20 cellular contexts compared by ENCODE assay signal in genomic region chr10:74763934-74764591, GRCh38.
DNase-seq lines count a peak whose midpoint lies in the region; FAIRE-seq and TF ChIP-seq lines count a peak whose summit lies in the region.
"Had no signal": no experiment of that assay in that cellular context is flagged by ENCODE, and none has a peak within 500 bp of the region (broad histone marks: within the 10 kb centered on the region; RNA-seq: fewer than 3 reads in every experiment).

No MANE protein-coding gene starts in this region.

- H2BK15ac ChIP-seq in H1 (ENCODE audit: low read length) (no peak overlapping the region), neuronal stem cell (ENCODE audit: low read length) (no peak overlapping the region)

- no peak for TF ChIP-seq POLR2A in H1 (IDR thresholded peaks at IDR 0.05; ENCODE audit: control extremely low read depth in 1 of 2, low read depth in 2 of 2, low read length in 2 of 2)

- no peaks in the 10 kb centered on the region for H3K23me2 ChIP-seq in H1 (ENCODE audit: low read depth, low read length)

- H3K56ac ChIP-seq in H1 (replicated peaks; ENCODE audit: insufficient read length, low read depth, low read length): no peak overlapping the region

- TF ChIP-seq EP300 in H1 (IDR thresholded peaks at IDR 0.05; ENCODE audit: borderline replicate concordance in 1 of 2, low read depth in 2 of 2, low read length in 2 of 2): no peak

- no peak overlapping the region for H2AK5ac ChIP-seq in H1 (ENCODE audit: low read depth, low read length)
- no peak overlapping the region for H2AK5ac ChIP-seq in neuronal stem cell (ENCODE audit: low read depth, low read length)
- no peak overlapping the region for H2AK5ac ChIP-seq in trophoblast cell (ENCODE audit: low read length)

- H4K91ac ChIP-seq in H1 (replicated peaks; ENCODE audit: insufficient read length, low read length): no peak overlapping the region
- H4K91ac ChIP-seq in neuronal stem cell (ENCODE audit: low read depth, low read length, poor library complexity): no peak overlapping the region
- no peak overlapping the region for H4K91ac ChIP-seq in trophoblast cell (ENCODE audit: low read depth, low read length)

- no peak overlapping the region for H2BK5ac ChIP-seq in H1 (ENCODE audit: low read depth, low read length)
- no peak overlapping the region for H2BK5ac ChIP-seq in neuronal stem cell (ENCODE audit: low read length)
- H2BK5ac ChIP-seq in trophoblast cell (ENCODE audit: low read depth, low read length, poor library complexity): no peak overlapping the region

- POLR2A ChIA-PET in H1 (lab: Charles Lee; ENCODE audit: partially characterized antibody): no interaction called here
- POLR2A ChIA-PET in activated CD4-positive, alpha-beta memory T cell treated with anti-CD3 and anti-CD28 coated beads for 36 hours (lab: Charles Lee): no interaction called here

- H3K4me3 Mint-ChIP-seq in activated CD4-positive, alpha-beta memory T cell treated with anti-CD3 and anti-CD28 coated beads for 36 hours: no peak overlapping the region
- H3K4me3 Mint-ChIP-seq: CD4-positive, CD25-positive, alpha-beta regulatory T cell; CD8-positive, alpha-beta memory T cell; HFFc6 had no signal

- H3K18ac ChIP-seq in H1 (ENCODE audit: extremely low read depth, low read length) (no peak overlapping the region), neuronal stem cell (ENCODE audit: low read length) (no peak overlapping the region), trophoblast cell (ENCODE audit: low read length) (no peak overlapping the region)

- H3K9me3 ChIP-seq in H1 (ENCODE audit: insufficient read depth in 2 of 2, low read depth in 1 of 2, low read length in 1 of 2) (no peaks in the 10 kb centered on the region), neuronal stem cell (replicated peaks in 1 of 2; ENCODE audit: control insufficient read depth in 2 of 2, insufficient read depth in 1 of 2, low read depth in 1 of 2, low read length in 2 of 2) (no peaks in the 10 kb centered on the region), trophoblast cell (ENCODE audit: insufficient read depth, low read depth, low read length) (peaks cover 3% of the 10 kb centered on the region)
- H3K9me3 ChIP-seq: BE2C had no signal

- 85% methylated on average over 17 of the region's 17 CpGs; no CpG with 5 or more reads in 1 of the 2 experiments for WGBS in H1 (ENCODE audit: extremely low coverage in 1 of 2, insufficient coverage in 1 of 2, insufficient read length in 1 of 2, insufficient replicate concordance in 2 of 2, low coverage in 1 of 2, low lambda C conversion rate in 2 of 2, missing lambda C conversion rate in 1 of 2), 2 experiments
- WGBS in neuronal stem cell (ENCODE audit: extremely low coverage in 2 of 2, insufficient read length in 2 of 2, insufficient replicate concordance in 1 of 2), 2 donors: no CpG with 5 or more reads among the region's 17 CpGs
- no CpG with 5 or more reads among the region's 17 CpGs for WGBS in trophoblast cell (ENCODE audit: extremely low coverage, insufficient coverage, insufficient read length)

- no peak overlapping the region for H3K9ac ChIP-seq in H1 (replicated peaks in 1 of 4; ENCODE audit: extremely low read depth in 1 of 4, low read depth in 3 of 4, low read length in 3 of 4)
- H3K9ac ChIP-seq in neuronal stem cell (ENCODE audit: low read depth, low read length, poor library complexity): no peak overlapping the region
- H3K9ac ChIP-seq in trophoblast cell (ENCODE audit: low read length): no peak overlapping the region

- TF ChIP-seq RAD21 in H1 (IDR thresholded peaks at IDR 0.05 in 1 of 2, conservative IDR thresholded peaks at IDR 0.05 in 1 of 2; ENCODE audit: low read depth in 2 of 2, low read length in 2 of 2): no peak

- H3K4me1 ChIP-seq in H1 (replicated peaks in 1 of 4; ENCODE audit: control insufficient read depth in 3 of 4, insufficient read depth in 4 of 4, low read length in 3 of 4) (peaks cover 0 to 4% (median 0%) of the 10 kb centered on the region in 4 experiments; a peak in 2 of 7 replicates), neuronal stem cell (ENCODE audit: control insufficient read depth in 2 of 2, insufficient read depth in 1 of 2, low read depth in 1 of 2, low read length in 2 of 2) (no peaks in the 10 kb centered on the region), trophoblast cell (ENCODE audit: control insufficient read depth in 1 of 2, insufficient read depth in 2 of 2, low read length in 2 of 2) (no peaks in the 10 kb centered on the region)
- H3K4me1 ChIP-seq: BE2C had no signal

- intact Hi-C loops in activated CD4-positive, alpha-beta memory T cell treated with anti-CD3 and anti-CD28 coated beads for 36 hours (cut with micrococcal nuclease): no loop called here

- H3K4me2 ChIP-seq in H1 (ENCODE audit: insufficient read depth in 1 of 2, low read depth in 2 of 2, low read length in 2 of 2) (no peak overlapping the region), neuronal stem cell (ENCODE audit: insufficient read depth, low read length, poor library complexity, severe bottlenecking) (no peak overlapping the region), trophoblast cell (ENCODE audit: low read length) (no peak overlapping the region)

- no peaks in the 10 kb centered on the region; the same call in 1 of the 2 replicates for H3K79me1 ChIP-seq in H1 (ENCODE audit: low read depth, low read length)
- no peaks in the 10 kb centered on the region for H3K79me1 ChIP-seq in neuronal stem cell (ENCODE audit: low read depth, low read length)
- H3K79me1 ChIP-seq in trophoblast cell (ENCODE audit: low read length): no peaks in the 10 kb centered on the region

- H4K12ac ChIP-seq in trophoblast cell (ENCODE audit: low read depth, low read length): no peak overlapping the region

- no peak overlapping the region for H3K27ac Mint-ChIP-seq in activated CD4-positive, alpha-beta memory T cell treated with anti-CD3 and anti-CD28 coated beads for 36 hours
- H3K27ac Mint-ChIP-seq: CD4-positive, CD25-positive, alpha-beta regulatory T cell; HFFc6 had no signal

- no peaks in the 10 kb centered on the region for H3K36me3 ChIP-seq in H7 (replicated peaks; ENCODE audit: control insufficient read depth, insufficient read depth, low read length)
- no peaks in the 10 kb centered on the region for H3K36me3 ChIP-seq in H1 (ENCODE audit: control insufficient read depth in 2 of 4, insufficient read depth in 4 of 4, low read length in 3 of 4)
- H3K36me3 ChIP-seq in neuronal stem cell (replicated peaks in 1 of 2; ENCODE audit: control insufficient read depth in 2 of 2, insufficient read depth in 2 of 2, low read length in 2 of 2): no peaks in the 10 kb centered on the region
- H3K36me3 ChIP-seq in trophoblast cell (ENCODE audit: control insufficient read depth in 1 of 2, insufficient read depth in 2 of 2, low read length in 2 of 2): no peaks in the 10 kb centered on the region
- H3K36me3 ChIP-seq: BE2C had no signal

- H4K5ac ChIP-seq in H1 (ENCODE audit: insufficient read length, low read depth, low read length): no peak overlapping the region

- H3K9me3 Mint-ChIP-seq in activated CD4-positive, alpha-beta memory T cell treated with anti-CD3 and anti-CD28 coated beads for 36 hours: no peaks in the 10 kb centered on the region
- H3K9me3 Mint-ChIP-seq: CD8-positive, alpha-beta memory T cell; HFFc6 had no signal

- no peak overlapping the region for H3K14ac ChIP-seq in H1 (ENCODE audit: insufficient read length)
- no peak overlapping the region for H3K14ac ChIP-seq in neuronal stem cell (ENCODE audit: low read length)
- H3K14ac ChIP-seq in trophoblast cell (ENCODE audit: low read length): no peak overlapping the region

- H2AFZ ChIP-seq in H1 (ENCODE audit: low read length) (0 out of 2 replicates have a peak overlapping the region, but pooled peaks have one; percentile 12), neuronal stem cell (ENCODE audit: low read length) (peak overlapping the region; percentile 75), trophoblast cell (ENCODE audit: insufficient read depth, low read length, poor library complexity) (no peak overlapping the region)

- H4K8ac ChIP-seq in H1 (ENCODE audit: extremely low read depth, insufficient read depth, low read length) (no peak overlapping the region), neuronal stem cell (ENCODE audit: low read depth, low read length) (no peak overlapping the region), trophoblast cell (ENCODE audit: low read depth, low read length) (no peak overlapping the region)

- no peak overlapping the region for H2BK12ac ChIP-seq in H1 (ENCODE audit: low read depth, low read length)
- H2BK12ac ChIP-seq in neuronal stem cell (ENCODE audit: low read length): no peak overlapping the region
- H2BK12ac ChIP-seq in trophoblast cell (ENCODE audit: low read length): no peak overlapping the region

- H2BK20ac ChIP-seq in H1 (ENCODE audit: low read length): no peak overlapping the region

- peak; percentile 41 for DNase-seq in H7
- DNase-seq in SW480 (ENCODE audit: low spot score): peak; percentile 9
- no peak for DNase-seq in H1 (ENCODE audit: low read depth in 1 of 2, low spot score in 2 of 2)
- DNase-seq in neuronal stem cell (ENCODE audit: low spot score): no peak
- no peak for DNase-seq in trophoblast cell
- no peak for DNase-seq in iPS-NIHi11 (ENCODE audit: low spot score)
- DNase-seq in activated CD4-positive, alpha-beta memory T cell treated with anti-CD3 and anti-CD28 coated beads for 36 hours: no peak
- DNase-seq: ACHN; BE2C; C1 segment of cervical spinal cord; CD4-positive, CD25-positive, alpha-beta regulatory T cell; CD8-positive, alpha-beta memory T cell; COR-L47; DMS53; DND-41; EL; HCEC 1CT; HFFc6 had no signal

- H3K27me3 ChIP-seq in H7 (ENCODE audit: control insufficient read depth, insufficient read depth, low read length) (no peaks in the 10 kb centered on the region), H1 (replicated peaks in 1 of 4; ENCODE audit: control insufficient read depth in 3 of 4, extremely low read depth in 1 of 4, insufficient read depth in 3 of 4, low read length in 3 of 4) (no peaks in the 10 kb centered on the region), neuronal stem cell (ENCODE audit: control insufficient read depth in 3 of 3, insufficient read depth in 3 of 3, low read depth in 1 of 3, low read length in 3 of 3) (no peaks in the 10 kb centered on the region), trophoblast cell (ENCODE audit: insufficient read depth, low read length) (no peaks in the 10 kb centered on the region)
- H3K27me3 ChIP-seq: BE2C had no signal

- H3K4ac ChIP-seq in H1 (replicated peaks; ENCODE audit: insufficient read length, low read depth, low read length): no peak overlapping the region
- no peak overlapping the region for H3K4ac ChIP-seq in neuronal stem cell (ENCODE audit: low read length)
- no peak overlapping the region for H3K4ac ChIP-seq in trophoblast cell (ENCODE audit: low read depth, low read length)

- TF ChIP-seq CTCF in H1 (IDR thresholded peaks at IDR 0.05; ENCODE audit: control extremely low read depth in 1 of 3, insufficient read depth in 1 of 3, low read depth in 1 of 3, low read length in 3 of 3): no peak

- H3K36me3 Mint-ChIP-seq in activated CD4-positive, alpha-beta memory T cell treated with anti-CD3 and anti-CD28 coated beads for 36 hours: no peaks in the 10 kb centered on the region
- H3K36me3 Mint-ChIP-seq: CD4-positive, CD25-positive, alpha-beta regulatory T cell; CD8-positive, alpha-beta memory T cell had no signal

- H4K20me1 ChIP-seq in H1 (replicated peaks in 1 of 2; ENCODE audit: control insufficient read depth in 1 of 2, insufficient read depth in 2 of 2, low read length in 2 of 2): no peaks in the 10 kb centered on the region

- no peaks in the 10 kb centered on the region for H3K4me1 Mint-ChIP-seq in activated CD4-positive, alpha-beta memory T cell treated with anti-CD3 and anti-CD28 coated beads for 36 hours (ENCODE audit: low read depth)
- H3K4me1 Mint-ChIP-seq: CD4-positive, CD25-positive, alpha-beta regulatory T cell; CD8-positive, alpha-beta memory T cell had no signal

- CTCF ChIA-PET in H1 (lab: Charles Lee; ENCODE audit: partially characterized antibody): interaction anchor here (1.0 kb wide), 1 partner anchor 10 kb away, joined by 3 read pairs; no protein-coding TSS in a partner anchor
- CTCF ChIA-PET in activated CD4-positive, alpha-beta memory T cell treated with anti-CD3 and anti-CD28 coated beads for 36 hours (lab: Charles Lee): no interaction called here

- H3K4me3 ChIP-seq in H7 (ENCODE audit: insufficient read depth, low read depth, low read length): no peak overlapping the region
- no peak overlapping the region for H3K4me3 ChIP-seq in H1 (ENCODE audit: extremely low read depth in 1 of 4, insufficient read depth in 2 of 4, low read depth in 3 of 4, low read length in 4 of 4)
- no peak overlapping the region for H3K4me3 ChIP-seq in neuronal stem cell (ENCODE audit: low read length in 2 of 2)
- H3K4me3 ChIP-seq in trophoblast cell (ENCODE audit: low read depth, low read length): no peak overlapping the region
- H3K4me3 ChIP-seq: GM12878 had no signal

- no peaks in the 10 kb centered on the region for H3K27me3 Mint-ChIP-seq in activated CD4-positive, alpha-beta memory T cell treated with anti-CD3 and anti-CD28 coated beads for 36 hours

- H3K27ac ChIP-seq in H1 (ENCODE audit: low read depth, low read length) (no peak overlapping the region), neuronal stem cell (replicated peaks; ENCODE audit: low read length) (no peak overlapping the region), trophoblast cell (ENCODE audit: low read depth, low read length) (no peak overlapping the region)

- H3K79me2 ChIP-seq in H1 (ENCODE audit: control insufficient read depth in 1 of 2, insufficient read depth in 2 of 2, low read length in 2 of 2) (no peaks in the 10 kb centered on the region), trophoblast cell (ENCODE audit: control insufficient read depth, insufficient read depth, low read length, poor library complexity) (no peaks in the 10 kb centered on the region)

- no peak overlapping the region for H2BK120ac ChIP-seq in H1 (replicated peaks; ENCODE audit: low read depth, low read length)
- H2BK120ac ChIP-seq in neuronal stem cell (ENCODE audit: low read depth, low read length): no peak overlapping the region
- no peak overlapping the region for H2BK120ac ChIP-seq in trophoblast cell (ENCODE audit: insufficient read depth, low read length, poor library complexity)

- H3K23ac ChIP-seq in H1 (ENCODE audit: insufficient read length) (no peak overlapping the region), neuronal stem cell (ENCODE audit: low read depth, low read length, poor library complexity) (peak overlapping the region; percentile 52), trophoblast cell (ENCODE audit: low read length) (no peak overlapping the region)

- no peak for FAIRE-seq in H1 (lab: Jason Lieb, UNC)
- FAIRE-seq: A204.1, GM12878 had no signal

Comparison
In these comparisons a context has a peak if more than half of its experiments do, and no peak if none do; other contexts are left out.
1. DNase-seq: peak in H7 (single experiment) and SW480 (single experiment); none in H1 (0 of 2), neuronal stem cell (single experiment), trophoblast cell (0 of 2), iPS-NIHi11 (single experiment) and activated CD4-positive, alpha-beta memory T cell treated with anti-CD3 and anti-CD28 coated beads for 36 hours (single experiment).